ENCODE assay signal across 12 cellular contexts in the genomic region with DNA sequence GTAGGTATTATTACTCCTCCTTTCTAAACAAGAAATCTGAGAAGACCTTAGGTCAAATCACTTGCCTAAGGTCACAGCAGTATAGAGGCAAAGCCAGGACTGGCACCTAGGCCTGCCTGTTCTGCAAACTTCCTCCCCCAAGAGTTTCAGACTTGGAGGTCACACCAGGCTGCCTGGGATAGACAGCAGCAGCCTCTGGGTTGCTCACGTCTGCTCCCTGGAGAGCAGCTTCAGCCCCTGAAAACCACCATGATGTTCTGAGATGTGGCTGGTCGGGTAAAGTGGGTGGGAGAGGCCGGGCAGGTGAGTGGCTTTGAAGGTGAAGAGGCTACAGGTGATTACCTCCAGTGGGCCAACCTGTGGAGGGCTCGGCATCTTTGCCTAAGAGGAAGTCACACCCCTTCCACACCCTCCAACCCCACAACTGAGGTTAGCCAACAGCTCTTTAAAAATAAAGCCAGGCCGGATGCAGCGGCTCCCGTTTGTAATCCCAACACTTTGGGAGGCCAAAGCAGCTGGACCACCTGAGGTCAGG. TPM values are rescaled to one million over a fixed set of nuclear protein-coding genes. Genes with fewer than 3 reads are reported as not detected.
A peak's percentile ranks its signal among the peaks of the same experiment; 100 is the strongest.
DNase-seq lines count a peak whose midpoint lies in the region; ATAC-seq and TF ChIP-seq lines count a peak whose summit lies in the region.
"Had no signal": no experiment of that assay in that cellular context is flagged by ENCODE, and none has a peak within 500 bp of the region (broad histone marks: within the 10 kb centered on the region; RNA-seq: fewer than 3 reads in every experiment).

No MANE protein-coding gene starts in this region.

- no peaks in the 10 kb centered on the region for H3K27me3 ChIP-seq in HL-60 (ENCODE audit: insufficient read depth, poor library complexity, severe bottlenecking)
- no peaks in the 10 kb centered on the region for H3K27me3 ChIP-seq in esophagus squamous epithelium
- no peaks in the 10 kb centered on the region for H3K27me3 ChIP-seq in spleen (replicated peaks in 1 of 7)

- H3K4me3 ChIP-seq in HL-60 (replicated peaks; ENCODE audit: insufficient read depth, low read length) (no peak overlapping the region), esophagus squamous epithelium (no peak overlapping the region), spleen (peak overlapping the region in 1 of 8 donors; percentile 42)

- H3K36me3 ChIP-seq in esophagus squamous epithelium, result no peaks in the 10 kb centered on the region
- H3K36me3 ChIP-seq in spleen, result peaks cover 0 to 5% (median 0%) of the 10 kb centered on the region in 6 donors

- TF ChIP-seq CTCF in HL-60 (IDR thresholded peaks at IDR 0.05; ENCODE audit: insufficient read depth, low read length) (no peak), RWPE1 (conservative IDR thresholded peaks at IDR 0.05; ENCODE audit: low read depth) (no peak), esophagus squamous epithelium (IDR thresholded peaks at IDR 0.05) (no peak), spleen (IDR thresholded peaks at IDR 0.05 in 8 of 11, conservative IDR thresholded peaks at IDR 0.05 in 3 of 11) (no peak)

- CTCF ChIA-PET in RWPE1 (lab: Yijun Ruan, JAX), result interaction anchor here (0.8 kb wide), 1 partner anchor 9 kb away, joined by 3 read pairs; no protein-coding TSS in a partner anchor

- H3K9me3 ChIP-seq in esophagus squamous epithelium (no peaks in the 10 kb centered on the region), spleen (no peaks in the 10 kb centered on the region)

- TF ChIP-seq POLR2A in esophagus squamous epithelium (IDR thresholded peaks at IDR 0.05) (no peak), spleen (IDR thresholded peaks at IDR 0.05) (no peak)

- POLR2A ChIA-PET in RWPE1 (lab: Yijun Ruan, JAX; ENCODE audit: low non-redundant PET), result no interaction called here

- intact Hi-C loops in esophagus squamous epithelium (cut with DNase I), result no loop called here
- intact Hi-C loops in spleen (cut with DNase I; ENCODE audit: low total_unique reads), result loop anchor here (5.0 kb wide), 1 partner anchor 36 kb away; no protein-coding TSS in a partner anchor

- DNase-seq in HL-60 (ENCODE audit: low read depth in 1 of 2, low spot score in 1 of 2), result peak in 1 of 2 experiments; percentile 37
- no peak for DNase-seq in RWPE1 (ENCODE audit: low spot score)
- no peak for DNase-seq in esophagus squamous epithelium (lab: John Stamatoyannopoulos, UW)
- peak; percentile 79 for DNase-seq in spleen
- no peak for DNase-seq in effector CD4-positive, alpha-beta T cell
- no peak for DNase-seq in AG08395 (ENCODE audit: low spot score)
- no peak for DNase-seq in stimulated activated CD4-positive, alpha-beta T cell treated with anti-CD3 and anti-CD28 coated beads, Interleukin-4, amount 100 ng/mL, for 4 hours
- DNase-seq: activated T-cell treated with anti-CD3 and anti-CD28 coated beads, Interleukin-2, amount 50 U/mL, for 1 hour; mesendoderm; NCI-H1105 treated with DMSO at 0.1 percent for 48 hours; SHP77 had no signal

- H3K4me1 ChIP-seq in esophagus squamous epithelium (peaks cover 82 to 100% (median 95%) of the 10 kb centered on the region in 3 donors), spleen (peaks cover 93 to 100% (median 100%) of the 10 kb centered on the region in 6 donors)

- WGBS in esophagus squamous epithelium, 2 donors, result 42 to 44% methylated on average over 5 to 7 of the region's 7 CpGs
- 10 to 29% (median 22%) methylated on average over 4 to 7 of the region's 7 CpGs for WGBS in spleen, 5 donors

- no peak for ATAC-seq in GM19452 (IDR thresholded peaks at IDR 0.05; ENCODE audit: unreplicated experiment)

- peak overlapping the region; percentile 95 for H3K27ac ChIP-seq in HL-60 (replicated peaks)
- peak overlapping the region; percentile 98 for H3K27ac ChIP-seq in RWPE1
- H3K27ac ChIP-seq in esophagus squamous epithelium, result peak overlapping the region; percentile 92 to 100 (median 98)
- H3K27ac ChIP-seq in spleen, result peak overlapping the region; percentile 81 to 99 (median 97)

RNA-seq across cellular contexts. Expression of a gene that starts 37.0 kb away (rescaled TPM):
- total RNA-seq in esophagus squamous epithelium, result 10 to 100 TPM in 1 of 4 donors, 1 to 10 TPM in 3; 4.2 to 13.9 (median 7.2) TPM
- total RNA-seq in spleen, result 10 to 100 TPM; 21.1 to 31.8 (median 25.4) TPM
- polyA plus RNA-seq in spleen, result 10 to 100 TPM; 13.1 to 19.8 (median 13.8) TPM
